15 cellular contexts compared by ENCODE assay signal in the genomic region with DNA sequence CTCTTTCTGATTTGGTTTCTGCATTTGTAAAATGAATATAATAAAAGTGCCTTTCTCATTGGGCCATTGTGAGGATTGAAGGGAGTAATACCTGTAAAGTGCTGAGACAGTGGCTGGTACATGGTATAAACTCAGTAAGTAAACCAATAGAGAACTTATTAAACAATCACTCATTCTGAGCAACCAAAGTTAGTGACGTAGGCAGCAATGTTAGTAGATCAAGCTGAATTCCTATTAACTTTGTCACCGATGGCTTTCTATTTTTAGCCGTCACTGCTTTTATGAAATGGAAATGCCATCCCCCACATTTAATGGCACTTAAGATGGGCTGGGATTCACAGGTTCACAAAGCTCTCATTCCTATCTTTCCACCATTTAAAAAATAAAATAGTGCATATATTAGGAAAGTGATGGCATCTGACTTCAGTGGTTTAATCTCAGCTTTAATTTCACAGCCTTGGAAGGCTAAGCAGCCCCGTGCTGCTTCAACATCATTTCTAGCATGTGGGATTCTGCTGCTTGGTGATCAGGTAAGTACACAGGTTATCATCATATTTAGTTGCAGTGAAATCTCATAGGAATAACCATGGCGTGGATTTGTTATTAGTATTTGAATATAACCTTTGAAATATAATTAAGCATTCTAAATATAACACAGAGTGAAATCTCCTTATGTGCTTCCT. TPM values are rescaled to one million over a fixed set of nuclear protein-coding genes. Genes with fewer than 3 reads are reported as not detected.
DNase-seq lines count a peak whose midpoint lies in the region; ATAC-seq, FAIRE-seq and TF ChIP-seq lines count a peak whose summit lies in the region.
"Had no signal": no experiment of that assay in that cellular context is flagged by ENCODE, and none has a peak within 500 bp of the region (broad histone marks: within the 10 kb centered on the region; RNA-seq: fewer than 3 reads in every experiment).

No MANE protein-coding gene starts in this region.

- no peak for TF ChIP-seq RAD21 in neural cell (conservative IDR thresholded peaks at IDR 0.05)

- H3K27ac Mint-ChIP-seq in Calu3 (ENCODE audit: unreplicated experiment), result peak overlapping the region; percentile 22
- H3K27ac Mint-ChIP-seq in T-helper 17 cell, result no peak overlapping the region
- H3K27ac Mint-ChIP-seq: activated T-helper 17 cell treated with anti-CD3 and anti-CD28 coated beads, Interleukin-2, amount 50 U/mL, for 72 hours; IgD-negative memory B cell; stimulated activated memory B cell treated with anti-CD40 and anti-IgM and Interleukin-4, amounts not matched to agents 10 μg/mL and 1 μg/mL and 100 μg/mL, for 72 hours had no signal

- TF ChIP-seq EP300 in neural cell (conservative IDR thresholded peaks at IDR 0.05; ENCODE audit: poor library complexity, severe bottlenecking), result no peak

- peak; percentile 83 for FAIRE-seq in RCC 7860 (lab: Jason Lieb, UNC)

- DNase-seq in Calu3 (peak; percentile 31), RCC 7860 (ENCODE audit: low spot score) (peak; percentile 88), epithelial cell of prostate (ENCODE audit: low read depth, low spot score) (no peak), NCI-H2171 (lab: John Stamatoyannopoulos, UW) (no peak), HUDEP-2 (lab: John Stamatoyannopoulos, UW; ENCODE audit: unreplicated experiment in 76 of 76) (no peak), T-helper 17 cell (no peak), left ventricle myocardium inferior (no peak)
- DNase-seq: colonic mucosa; hippocampal formation; NCI-H2081; stimulated activated CD4-positive, alpha-beta T cell treated with anti-CD3 and anti-CD28 coated beads, Interleukin-15, amount 100 ng/mL, for 24 hours had no signal

- H3K4me1 Mint-ChIP-seq in Calu3 (ENCODE audit: low read depth, unreplicated experiment) (peaks cover 24% of the 10 kb centered on the region), T-helper 17 cell (no peaks in the 10 kb centered on the region)
- H3K4me1 Mint-ChIP-seq: activated T-helper 17 cell treated with anti-CD3 and anti-CD28 coated beads, Interleukin-2, amount 50 U/mL, for 72 hours; stimulated activated memory B cell treated with anti-CD40 and anti-IgM and Interleukin-4, amounts not matched to agents 10 μg/mL and 1 μg/mL and 100 μg/mL, for 72 hours had no signal

- no peaks in the 10 kb centered on the region for H3K79me2 ChIP-seq in neural cell (replicated peaks; ENCODE audit: insufficient read depth, low read length)

- no peaks in the 10 kb centered on the region for H3K27me3 ChIP-seq in neural cell (ENCODE audit: insufficient read depth, low read depth, low read length)
- H3K27me3 ChIP-seq in left ventricle myocardium inferior (ENCODE audit: low read depth), result no peaks in the 10 kb centered on the region
- H3K27me3 ChIP-seq: colonic mucosa had no signal

- no peaks in the 10 kb centered on the region for H3K36me3 ChIP-seq in neural cell (ENCODE audit: insufficient read depth, low read length)
- no peaks in the 10 kb centered on the region for H3K36me3 ChIP-seq in left ventricle myocardium inferior
- H3K36me3 ChIP-seq: colonic mucosa had no signal

- peak overlapping the region; percentile 77 for H3K27ac ChIP-seq in epithelial cell of prostate
- peak overlapping the region; percentile 44 for H3K27ac ChIP-seq in neural cell (ENCODE audit: low read length)
- no peak overlapping the region for H3K27ac ChIP-seq in left ventricle myocardium inferior (replicated peaks)
- H3K27ac ChIP-seq: colonic mucosa had no signal

- H3K9me3 Mint-ChIP-seq in Calu3 (ENCODE audit: low read depth, unreplicated experiment), result no peaks in the 10 kb centered on the region
- H3K9me3 Mint-ChIP-seq: activated T-helper 17 cell treated with anti-CD3 and anti-CD28 coated beads, Interleukin-2, amount 50 U/mL, for 72 hours; stimulated activated memory B cell treated with anti-CD40 and anti-IgM and Interleukin-4, amounts not matched to agents 10 μg/mL and 1 μg/mL and 100 μg/mL, for 72 hours had no signal

- TF ChIP-seq CTCF in Calu3 (IDR thresholded peaks at IDR 0.05; ENCODE audit: unreplicated experiment) (no peak), neural cell (IDR thresholded peaks at IDR 0.05; ENCODE audit: poor library complexity, severe bottlenecking) (no peak), left ventricle myocardium inferior (IDR thresholded peaks at IDR 0.05; ENCODE audit: borderline replicate concordance) (no peak)

- no peaks in the 10 kb centered on the region for H3F3A ChIP-seq in neural cell (ENCODE audit: insufficient read depth, low read length, poor library complexity, severe bottlenecking)

- H3K4me3 ChIP-seq in neural cell (ENCODE audit: low read length), result peak overlapping the region; percentile 28
- no peak overlapping the region for H3K4me3 ChIP-seq in left ventricle myocardium inferior
- H3K4me3 ChIP-seq: colonic mucosa had no signal

- intact Hi-C loops in Calu3 (cut with micrococcal nuclease; ENCODE audit: unreplicated experiment) (no loop called here), left ventricle myocardium inferior (cut with micrococcal nuclease) (no loop called here)

- BruUV-seq in Calu3 (replicated peaks; lab: Mats Ljungman, UMichigan), result no TSS peak

- no peaks in the 10 kb centered on the region for H3K27me3 Mint-ChIP-seq in Calu3 (ENCODE audit: unreplicated experiment)
- peaks cover 25% of the 10 kb centered on the region for H3K27me3 Mint-ChIP-seq in T-helper 17 cell

- H3K9ac ChIP-seq in neural cell (ENCODE audit: low read length), result peak overlapping the region; percentile 8

- H3K9me3 ChIP-seq in neural cell (ENCODE audit: low read length), result no peaks in the 10 kb centered on the region
- no peaks in the 10 kb centered on the region for H3K9me3 ChIP-seq in T-helper 17 cell (ENCODE audit: control insufficient read depth, low read length, poor library complexity, severe bottlenecking)
- peaks cover 6% of the 10 kb centered on the region for H3K9me3 ChIP-seq in left ventricle myocardium inferior (replicated peaks)
- H3K9me3 ChIP-seq: colonic mucosa had no signal

- no peak overlapping the region for H3K4me3 Mint-ChIP-seq in Calu3 (ENCODE audit: low read depth, unreplicated experiment)
- no peak overlapping the region for H3K4me3 Mint-ChIP-seq in T-helper 17 cell
- H3K4me3 Mint-ChIP-seq: activated T-helper 17 cell treated with anti-CD3 and anti-CD28 coated beads, Interleukin-2, amount 50 U/mL, for 72 hours; stimulated activated memory B cell treated with anti-CD40 and anti-IgM and Interleukin-4, amounts not matched to agents 10 μg/mL and 1 μg/mL and 100 μg/mL, for 72 hours had no signal

- no peaks in the 10 kb centered on the region for H3K9me2 ChIP-seq in neural cell (ENCODE audit: insufficient read depth, low read length)

- CTCF ChIA-PET in Calu3 (lab: Charles Lee), result interaction anchor here (1.0 to 1.9 kb wide), 5 partner anchors 9 to 58 kb away, joined by 3 to 8 read pairs (median 4); no protein-coding TSS in a partner anchor

- no peak overlapping the region for H3K4me2 ChIP-seq in neural cell (ENCODE audit: low read length)

- no peak for ATAC-seq in T-helper 17 cell
- ATAC-seq: activated T-helper 17 cell treated with anti-CD3 and anti-CD28 coated beads, Interleukin-2, amount 50 U/mL, for 72 hours; stimulated activated memory B cell treated with anti-CD40 and anti-IgM and Interleukin-4, amounts not matched to agents 10 μg/mL and 1 μg/mL and 100 μg/mL, for 72 hours had no signal

- H2AFZ ChIP-seq in neural cell (ENCODE audit: low read depth, low read length), result no peak overlapping the region

- H4K20me1 ChIP-seq in neural cell (ENCODE audit: insufficient read depth), result no peaks in the 10 kb centered on the region

- peaks cover 12% of the 10 kb centered on the region for H3K4me1 ChIP-seq in left ventricle myocardium inferior
- H3K4me1 ChIP-seq: colonic mucosa had no signal

- H3K36me3 Mint-ChIP-seq in Calu3 (ENCODE audit: insufficient read depth, unreplicated experiment) (no peaks in the 10 kb centered on the region), T-helper 17 cell (ENCODE audit: low read depth) (no peaks in the 10 kb centered on the region)
- H3K36me3 Mint-ChIP-seq: stimulated activated memory B cell treated with anti-CD40 and anti-IgM and Interleukin-4, amounts not matched to agents 10 μg/mL and 1 μg/mL and 100 μg/mL, for 72 hours had no signal

TF ChIP-seq in neural cell, 6 proteins besides CTCF, POLR2A, EP300 and RAD21:
- TF ChIP-seq SMC3 (conservative IDR thresholded peaks at IDR 0.05; ENCODE audit: poor library complexity), result no peak
- TF ChIP-seq, protein P1, sequence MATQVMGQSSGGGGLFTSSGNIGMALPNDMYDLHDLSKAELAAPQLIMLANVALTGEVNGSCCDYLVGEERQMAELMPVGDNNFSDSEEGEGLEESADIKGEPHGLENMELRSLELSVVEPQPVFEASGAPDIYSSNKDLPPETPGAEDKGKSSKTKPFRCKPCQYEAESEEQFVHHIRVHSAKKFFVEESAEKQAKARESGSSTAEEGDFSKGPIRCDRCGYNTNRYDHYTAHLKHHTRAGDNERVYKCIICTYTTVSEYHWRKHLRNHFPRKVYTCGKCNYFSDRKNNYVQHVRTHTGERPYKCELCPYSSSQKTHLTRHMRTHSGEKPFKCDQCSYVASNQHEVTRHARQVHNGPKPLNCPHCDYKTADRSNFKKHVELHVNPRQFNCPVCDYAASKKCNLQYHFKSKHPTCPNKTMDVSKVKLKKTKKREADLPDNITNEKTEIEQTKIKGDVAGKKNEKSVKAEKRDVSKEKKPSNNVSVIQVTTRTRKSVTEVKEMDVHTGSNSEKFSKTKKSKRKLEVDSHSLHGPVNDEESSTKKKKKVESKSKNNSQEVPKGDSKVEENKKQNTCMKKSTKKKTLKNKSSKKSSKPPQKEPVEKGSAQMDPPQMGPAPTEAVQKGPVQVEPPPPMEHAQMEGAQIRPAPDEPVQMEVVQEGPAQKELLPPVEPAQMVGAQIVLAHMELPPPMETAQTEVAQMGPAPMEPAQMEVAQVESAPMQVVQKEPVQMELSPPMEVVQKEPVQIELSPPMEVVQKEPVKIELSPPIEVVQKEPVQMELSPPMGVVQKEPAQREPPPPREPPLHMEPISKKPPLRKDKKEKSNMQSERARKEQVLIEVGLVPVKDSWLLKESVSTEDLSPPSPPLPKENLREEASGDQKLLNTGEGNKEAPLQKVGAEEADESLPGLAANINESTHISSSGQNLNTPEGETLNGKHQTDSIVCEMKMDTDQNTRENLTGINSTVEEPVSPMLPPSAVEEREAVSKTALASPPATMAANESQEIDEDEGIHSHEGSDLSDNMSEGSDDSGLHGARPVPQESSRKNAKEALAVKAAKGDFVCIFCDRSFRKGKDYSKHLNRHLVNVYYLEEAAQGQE (IDR thresholded peaks at IDR 0.05; ENCODE audit: borderline replicate concordance), result peak; percentile 24

RNA-seq across cellular contexts. Expression of a gene that starts 17.6 kb away (rescaled TPM):
- total RNA-seq in Calu3 (2022), result 110 and 115 TPM in 2 replicates
- polyA plus RNA-seq in neural cell, result 127 and 134 TPM in 2 replicates
- polyA minus RNA-seq in neural cell, result 282 and 284 TPM in 2 replicates
- 10 to 100 TPM; 54.1 to 65.5 TPM for total RNA-seq in T-helper 17 cell
- total RNA-seq in left ventricle myocardium inferior, result 53.5 TPM

Comparison
In these comparisons a context has a peak if more than half of its experiments do, and no peak if none do; other contexts are left out.
1. DNase-seq: peak in Calu3 (single experiment) and RCC 7860 (single experiment); none in epithelial cell of prostate (single experiment), NCI-H2171 (single experiment), HUDEP-2 (0 of 76), T-helper 17 cell (0 of 3) and left ventricle myocardium inferior (single experiment).